In the genomic region with DNA sequence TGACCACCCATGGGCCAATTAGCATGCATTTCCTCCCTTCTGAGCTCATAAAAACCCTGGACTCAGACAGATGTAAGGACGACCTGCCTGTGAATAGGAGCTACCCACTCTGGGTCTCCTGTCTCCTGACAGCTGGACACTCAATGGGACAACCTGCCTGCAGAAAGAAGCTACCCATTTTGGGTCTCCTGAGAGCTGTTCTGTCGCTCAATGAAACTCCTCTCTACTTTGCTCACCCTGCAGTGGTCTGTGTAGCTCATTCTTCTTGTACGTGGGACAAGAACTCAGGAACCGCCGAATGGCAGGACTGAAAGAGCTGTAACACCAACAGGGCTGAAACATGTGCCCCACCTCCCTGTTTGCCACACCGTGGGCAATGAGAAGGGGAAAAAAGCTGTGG, we compare ENCODE assay signal across 27 cellular contexts.
"Had no signal": no experiment of that assay in that cellular context is flagged by ENCODE, and none has a peak within 500 bp of the region (broad histone marks: within the 10 kb centered on the region; RNA-seq: fewer than 3 reads in every experiment).

No MANE protein-coding gene starts in this region.

- H3K4me3 ChIP-seq: adrenal gland, ascending aorta, breast epithelium, cardiac muscle cell, coronary artery, dorsolateral prefrontal cortex had no signal

- H3K27me3 ChIP-seq: adrenal gland, ascending aorta, breast epithelium, cardiac muscle cell, dorsolateral prefrontal cortex had no signal

- DNase-seq: activated CD4-positive, alpha-beta memory T cell treated with anti-CD3 and anti-CD28 coated beads for 36 hours; activated CD4-positive, alpha-beta T cell treated with anti-CD3 and anti-CD28 coated beads for 36 hours; activated CD4-positive, alpha-beta T cell treated with anti-CD3 and anti-CD28 coated beads, Interleukin-2, amount 10 ng/mL, durations not matched to agents 24 days and 14 days; activated CD4-positive, CD25-positive, alpha-beta regulatory T cell; activated CD4-positive, CD25-positive, alpha-beta regulatory T cell treated with anti-CD3 and anti-CD28 coated beads, Interleukin-2, amount 50 U/mL, for 72 hours; activated CD8-positive, alpha-beta memory T cell treated with anti-CD3 and anti-CD28 coated beads, Interleukin-2, amount 10 ng/mL, durations not matched to agents 7 days and 5 days; activated CD8-positive, alpha-beta memory T cell treated with anti-CD3 and anti-CD28 coated beads, Interleukin-2, amount 50 U/mL, for 4 hours; activated CD8-positive, alpha-beta T cell treated with anti-CD3 and anti-CD28 coated beads, Interleukin-2, amount 10 ng/mL, durations not matched to agents 7 days and 5 days; activated effector memory CD4-positive, alpha-beta T cell treated with anti-CD3 and anti-CD28 coated beads, Interleukin-2, amount 50 U/mL, for 16 hours; activated naive CD4-positive, alpha-beta T cell treated with anti-CD3 and anti-CD28 coated beads for 36 hours; activated naive CD8-positive, alpha-beta T cell treated with anti-CD3 and anti-CD28 coated beads for 36 hours; activated naive CD8-positive, alpha-beta T cell treated with anti-CD3 and anti-CD28 coated beads, Interleukin-2, amount 50 U/mL, for 24 hours; activated T-cell treated with anti-CD3 and anti-CD28 coated beads, Interleukin-2, amount 50 U/mL, for 1 hour; activated T-cell treated with anti-CD3 and anti-CD28 coated beads, Interleukin-2, amount 50 U/mL, for 48 hours; adrenal gland; amygdala; dorsolateral prefrontal cortex; effector memory CD4-positive, alpha-beta T cell; endodermal cell; foreskin fibroblast; head of caudate nucleus; T-helper 2 cell had no signal

- H3K27ac ChIP-seq: adrenal gland, ascending aorta, breast epithelium, cardiac muscle cell, coronary artery, dorsolateral prefrontal cortex had no signal

- H3K4me1 ChIP-seq: adrenal gland, ascending aorta, breast epithelium had no signal

- ATAC-seq: activated CD4-positive, alpha-beta T cell treated with anti-CD3 and anti-CD28 coated beads for 36 hours; activated CD8-positive, alpha-beta memory T cell treated with anti-CD3 and anti-CD28 coated beads, Interleukin-2, amount 10 ng/mL, durations not matched to agents 7 days and 5 days; activated CD8-positive, alpha-beta T cell treated with anti-CD3 and anti-CD28 coated beads, Interleukin-2, amount 10 ng/mL, durations not matched to agents 7 days and 5 days; activated naive CD8-positive, alpha-beta T cell treated with anti-CD3 and anti-CD28 coated beads, Interleukin-2, amount 50 U/mL, for 24 hours had no signal

- H3K36me3 ChIP-seq: adrenal gland, ascending aorta, breast epithelium, cardiac muscle cell had no signal

- H3K9me3 ChIP-seq: adrenal gland had no signal

- FAIRE-seq: frontal cortex had no signal
